In genomic region chr5:38723423-38723822, GRCh38 we compare ENCODE assay signal across 19 cellular contexts.
"Had no signal": no experiment of that assay in that cellular context is flagged by ENCODE, and none has a peak within 500 bp of the region (broad histone marks: within the 10 kb centered on the region; RNA-seq: fewer than 3 reads in every experiment).

No MANE protein-coding gene starts in this region.

- DNase-seq: cortex of kidney; dorsolateral prefrontal cortex; effector CD4-positive, alpha-beta T cell; head of caudate nucleus; natural killer cell; nucleus accumbens; stimulated activated CD4-positive, alpha-beta T cell treated with anti-CD3 and anti-CD28 coated beads, Interleukin-12 subunit alpha, Interleukin-12 subunit beta, amount 100 ng/mL, for 4 hours; stimulated activated CD4-positive, alpha-beta T cell treated with anti-CD3 and anti-CD28 coated beads, Interleukin-4, amount 100 ng/mL, for 1 hour; stimulated activated CD8-positive, alpha-beta memory T cell treated with anti-CD3 and anti-CD28 coated beads, Interleukin-4, amount 100 ng/mL, for 48 hours; stimulated activated naive CD4-positive, alpha-beta T cell treated with Interleukin-2 at 50 U/mL for 16 hours had no signal

- ATAC-seq: natural killer cell, sciatic nerve had no signal

- H3K4me2 ChIP-seq: smooth muscle cell had no signal

- H3K9me3 Mint-ChIP-seq: natural killer cell had no signal

- H3K36me3 ChIP-seq: prostate gland, right atrium auricular region, thoracic aorta, tibial nerve, upper lobe of left lung had no signal

- H3K9me3 ChIP-seq: prostate gland, right atrium auricular region, thoracic aorta, tibial nerve, upper lobe of left lung had no signal

- H3K4me3 Mint-ChIP-seq: memory B cell, natural killer cell had no signal

- H3K4me1 Mint-ChIP-seq: memory B cell, natural killer cell had no signal

- H3K27ac ChIP-seq: prostate gland, right atrium auricular region, thoracic aorta, tibial nerve, upper lobe of left lung had no signal

- H3K4me3 ChIP-seq: dorsolateral prefrontal cortex, lung, prostate gland, right atrium auricular region, smooth muscle cell, thoracic aorta, tibial nerve, upper lobe of left lung had no signal

- H3K4me1 ChIP-seq: prostate gland had no signal

- H3K27ac Mint-ChIP-seq: memory B cell, natural killer cell had no signal

- H3K36me3 Mint-ChIP-seq: memory B cell, natural killer cell had no signal

- H3K27me3 ChIP-seq: dorsolateral prefrontal cortex, right atrium auricular region, tibial nerve, upper lobe of left lung had no signal
